In the genomic region with DNA sequence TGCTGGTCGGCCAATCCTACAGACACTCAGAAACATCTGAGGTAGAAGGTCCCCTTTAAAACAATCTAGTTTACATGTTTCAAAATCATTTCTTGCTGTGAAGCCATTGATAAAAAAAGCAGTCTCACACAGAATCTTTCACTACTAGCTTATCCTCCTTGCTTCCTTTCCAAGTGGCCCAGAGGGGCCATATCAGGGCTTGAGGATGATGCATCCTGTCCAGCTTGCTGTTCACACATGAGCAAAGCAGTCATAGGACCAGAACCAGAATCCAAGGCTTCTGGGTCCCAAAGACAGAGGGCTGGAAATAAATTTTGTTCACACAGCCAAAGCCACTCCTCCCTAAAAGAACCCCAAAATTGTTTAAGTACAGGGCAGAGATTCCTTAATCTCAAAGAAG, we compare ENCODE assay signal across 32 cellular contexts. TPM values are rescaled to one million over a fixed set of nuclear protein-coding genes. Genes with fewer than 3 reads are reported as not detected.
DNase-seq lines count a peak whose midpoint lies in the region; ATAC-seq and TF ChIP-seq lines count a peak whose summit lies in the region.
"Had no signal": no experiment of that assay in that cellular context is flagged by ENCODE, and none has a peak within 500 bp of the region (broad histone marks: within the 10 kb centered on the region; RNA-seq: fewer than 3 reads in every experiment).

No MANE protein-coding gene starts in this region.

- H3K27me3 ChIP-seq in right atrium auricular region = no peaks in the 10 kb centered on the region
- H3K27me3 ChIP-seq: BE2C; BLaER1; BLaER1 treated with 17β-estradiol and CSF1 and Interleukin-3, amounts not matched to agents 10 nM and 100 nM had no signal

- no peak for TF ChIP-seq CTCF in right atrium auricular region (IDR thresholded peaks at IDR 0.05)

- H3K27ac ChIP-seq in right atrium auricular region = no peak overlapping the region
- H3K27ac ChIP-seq: 22Rv1; A549; BLaER1; BLaER1 treated with 17β-estradiol and CSF1 and Interleukin-3, amounts not matched to agents 10 nM and 100 nM; C4-2B had no signal

- intact Hi-C loops in Right ventricle myocardium inferior (cut with DNase I) (no loop called here), Right ventricle myocardium superior (cut with DNase I) (no loop called here), left ventricle myocardium superior (cut with micrococcal nuclease) (no loop called here)

- no peak overlapping the region for H3K4me3 ChIP-seq in right atrium auricular region
- H3K4me3 ChIP-seq: A549; BLaER1; BLaER1 treated with 17β-estradiol and CSF1 and Interleukin-3, amounts not matched to agents 10 nM and 100 nM had no signal

- DNase-seq in Right ventricle myocardium inferior (ENCODE audit: missing footprints) (no peak), Right ventricle myocardium superior (no peak), left ventricle myocardium superior (no peak), right atrium auricular region (ENCODE audit: low spot score) (no peak)
- DNase-seq: 8988T; ACHN; AML-193; BE2C; C1 segment of cervical spinal cord; Caco-2; Calu3; CD4-positive, alpha-beta memory T cell; CD4-positive, alpha-beta T cell; CD4-positive, CD25-positive, alpha-beta regulatory T cell; CD8-positive, alpha-beta memory T cell; CD8-positive, alpha-beta T cell; COR-L47; DMS 273 treated with DMSO at 0.1 percent for 48 hours; DMS153; DMS53; DMS79; DMS79 treated with DMSO at 0.1 percent for 48 hours; DND-41; EL had no signal

- H3K4me1 ChIP-seq in right atrium auricular region = no peaks in the 10 kb centered on the region
- H3K4me1 ChIP-seq: A549; BE2C; BLaER1; BLaER1 treated with 17β-estradiol and CSF1 and Interleukin-3, amounts not matched to agents 10 nM and 100 nM had no signal

- no peaks in the 10 kb centered on the region for H3K9me3 ChIP-seq in right atrium auricular region
- H3K9me3 ChIP-seq: A549; BE2C; BLaER1; BLaER1 treated with 17β-estradiol and CSF1 and Interleukin-3, amounts not matched to agents 10 nM and 100 nM; Caco-2 had no signal

- no peaks in the 10 kb centered on the region for H3K36me3 ChIP-seq in right atrium auricular region
- H3K36me3 ChIP-seq: BE2C; BLaER1; BLaER1 treated with 17β-estradiol and CSF1 and Interleukin-3, amounts not matched to agents 10 nM and 100 nM had no signal

- ATAC-seq in Right ventricle myocardium inferior (peak; percentile 73), Right ventricle myocardium superior (ENCODE audit: poor library complexity) (no peak), left ventricle myocardium superior (peak; percentile 64)
- ATAC-seq: A549; CD8-positive, alpha-beta T cell had no signal

RNA-seq across cellular contexts. Expression of a gene that starts 9.2 kb away (rescaled TPM):
- total RNA-seq in Right ventricle myocardium inferior = not detected
- total RNA-seq in Right ventricle myocardium superior = not detected
- not detected for total RNA-seq in left ventricle myocardium superior
- not detected for total RNA-seq in right atrium auricular region
- total RNA-seq: A172; A673; B cell; Caco-2; Calu3; CD4-positive, alpha-beta memory T cell; CD4-positive, alpha-beta T cell; CD4-positive, CD25-positive, alpha-beta regulatory T cell; CD8-positive, alpha-beta memory T cell; CD8-positive, alpha-beta T cell had no signal
